8 cellular contexts compared by ENCODE assay signal in the genomic region with DNA sequence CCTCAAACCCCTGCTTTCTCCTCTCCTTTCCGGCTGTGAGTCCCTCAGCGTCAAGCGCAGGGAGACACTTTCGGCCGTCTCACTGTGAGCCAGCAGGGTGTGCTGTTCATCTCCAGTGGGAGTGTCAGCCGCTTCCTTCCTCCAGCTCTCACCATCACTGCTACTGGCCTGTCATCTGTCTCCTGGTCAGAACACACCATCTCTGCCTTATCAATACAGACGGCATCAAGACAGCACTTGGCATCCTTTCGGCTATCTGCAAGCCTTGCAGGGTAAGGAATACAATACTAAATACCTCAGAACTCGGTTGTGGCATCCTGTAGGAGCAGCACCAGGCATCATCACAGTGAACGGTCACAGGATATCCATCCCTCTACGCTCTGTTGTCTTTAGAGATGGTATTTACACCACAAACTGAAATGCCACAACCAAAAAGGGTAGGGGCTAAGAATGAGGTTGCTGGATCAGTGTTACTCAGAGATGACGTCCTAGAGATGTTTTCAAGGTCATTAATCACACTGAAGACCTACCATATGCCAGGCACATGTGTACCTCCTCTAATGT. TPM values are rescaled to one million over a fixed set of nuclear protein-coding genes. Genes with fewer than 3 reads are reported as not detected.
DNase-seq lines count a peak whose midpoint lies in the region; ATAC-seq and TF ChIP-seq lines count a peak whose summit lies in the region.

No MANE protein-coding gene starts in this region.

- DNase-seq in AG10803 (ENCODE audit: low read depth) (peak; percentile 88), SKM-1 treated with dmso at 0.1 percent for 144 hours (lab: John Stamatoyannopoulos, UW; ENCODE audit: unreplicated experiment) (peak; percentile 39), fibroblast of villous mesenchyme (ENCODE audit: low read depth) (peak; percentile 54), posterior cingulate gyrus (peak in 9 of 10 donors; percentile 31 to 93 (median 63))

- TF ChIP-seq CTCF in AG10803 (conservative IDR thresholded peaks at IDR 0.05; ENCODE audit: low read length) (peak; percentile 90), fibroblast of villous mesenchyme (IDR thresholded peaks at IDR 0.05; ENCODE audit: insufficient read depth, low read depth, low read length) (peak; percentile 79)

- H3K4me3 ChIP-seq in AG10803 (ENCODE audit: low read length) (no peak overlapping the region), fibroblast of villous mesenchyme (ENCODE audit: low read depth, low read length) (no peak overlapping the region)

- intact Hi-C loops in posterior cingulate gyrus (cut with DNase I) = loop anchor here (1.0 kb wide), 1 partner anchor 151 kb away; no protein-coding TSS in a partner anchor

- ATAC-seq in GM19372 (IDR thresholded peaks at IDR 0.05; ENCODE audit: low read depth, unreplicated experiment) (peak; percentile 65), GM21786 (IDR thresholded peaks at IDR 0.05; ENCODE audit: unreplicated experiment) (no peak), GM19324 (IDR thresholded peaks at IDR 0.05; ENCODE audit: low FRiP score, unreplicated experiment) (no peak), GM19455 (IDR thresholded peaks at IDR 0.05; ENCODE audit: unreplicated experiment) (no peak)

RNA-seq across cellular contexts. Expression of gene CMTM4, which starts 20.7 kb away (rescaled TPM):
- 20.7 and 22.5 TPM in 2 replicates for total RNA-seq in fibroblast of villous mesenchyme

RNA-seq across cellular contexts. Expression of gene DYNC1LI2, which starts 34.2 kb away (rescaled TPM):
- total RNA-seq in fibroblast of villous mesenchyme = 146 and 147 TPM in 2 replicates
